ENCODE assay signal across 8 cellular contexts in genomic region chr3:43689766-43690399, GRCh38. TPM values are rescaled to one million over a fixed set of nuclear protein-coding genes. Genes with fewer than 3 reads are reported as not detected.
DNase-seq lines count a peak whose midpoint lies in the region; ATAC-seq and TF ChIP-seq lines count a peak whose summit lies in the region.

No MANE protein-coding gene starts in this region.

- peak overlapping the region; percentile 84 for H3K4me3 ChIP-seq in BJ (ENCODE audit: low read depth, low read length)
- peak overlapping the region; percentile 60 for H3K4me3 ChIP-seq in Jurkat, Clone E6-1 (ENCODE audit: low read length)
- peak overlapping the region; percentile 14 for H3K4me3 ChIP-seq in mucosa of descending colon

- DNase-seq in BJ (ENCODE audit: low read depth) (no peak), caudate nucleus (lab: John Stamatoyannopoulos, UW) (peak in 16 of 61 donors; percentile 9 to 73 (median 48)), mucosa of descending colon (no peak), pons (ENCODE audit: low spot score) (no peak), NCI-H2227 treated with DMSO at 0.1 percent for 48 hours (lab: John Stamatoyannopoulos, UW) (no peak), GOT3 (lab: John Stamatoyannopoulos, UW) (no peak)
- DNase-seq in Jurkat, Clone E6-1 (ENCODE audit: low read depth, low spot score): no peak

- intact Hi-C loops in mucosa of descending colon (cut with DNase I, micrococcal nuclease): no loop called here

- no peaks in the 10 kb centered on the region for H3K27me3 ChIP-seq in BJ (ENCODE audit: control insufficient read depth, insufficient read depth, low read length)

- no peaks in the 10 kb centered on the region for H3K9me3 ChIP-seq in mucosa of descending colon

- POLR2A ChIA-PET in BJ (lab: Charles Lee): no interaction called here

- TF ChIP-seq CTCF in BJ (IDR thresholded peaks at IDR 0.05; ENCODE audit: insufficient read depth, low read depth, low read length): no peak
- TF ChIP-seq CTCF in mucosa of descending colon (IDR thresholded peaks at IDR 0.05): no peak

- CTCF ChIA-PET in BJ (lab: Yijun Ruan, JAX): no interaction called here

- H3K27ac ChIP-seq in caudate nucleus (ENCODE audit: low read depth, low read length): peak overlapping the region; percentile 80

- H3K4me1 ChIP-seq in mucosa of descending colon (ENCODE audit: low read depth): peaks cover 15% of the 10 kb centered on the region

- ATAC-seq in mucosa of descending colon (peak; percentile 45), GM18519 (IDR thresholded peaks at IDR 0.05; ENCODE audit: low FRiP score, unreplicated experiment) (no peak)

- H3K36me3 ChIP-seq in BJ (ENCODE audit: control insufficient read depth, insufficient read depth, low read length) (no peaks in the 10 kb centered on the region), mucosa of descending colon (ENCODE audit: low read depth) (no peaks in the 10 kb centered on the region)

RNA-seq across cellular contexts. Expression of gene ABHD5, which starts 0.9 kb away (rescaled TPM):
- polyA plus RNA-seq in BJ (2011; rRNA removed): 18.2 and 33.7 TPM in 2 replicates
- 12.9 and 17.3 TPM in 2 replicates for polyA minus RNA-seq in BJ (2011; rRNA and poly(A)+ RNA removed)
- polyA plus RNA-seq in Jurkat, Clone E6-1 (2012; ENCODE audit: insufficient read depth, insufficient read length): 20.8 TPM
- total RNA-seq in mucosa of descending colon: 10 to 100 TPM; 27.8 to 44.4 (median 31.7) TPM

Comparison
In these comparisons a context has a peak if more than half of its experiments do, and no peak if none do; other contexts are left out.
1. H3K4me3 ChIP-seq: peak in every context shown above with its lines; median percentile 84 in BJ; 60 in Jurkat, Clone E6-1; 14 in mucosa of descending colon.